14 cellular contexts compared by ENCODE assay signal in genomic region chr1:200275415-200275814, GRCh38.
DNase-seq lines count a peak whose midpoint lies in the region; ATAC-seq and TF ChIP-seq lines count a peak whose summit lies in the region.
"Had no signal": no experiment of that assay in that cellular context is flagged by ENCODE, and none has a peak within 500 bp of the region (broad histone marks: within the 10 kb centered on the region; RNA-seq: fewer than 3 reads in every experiment).

No MANE protein-coding gene starts in this region.

- H3K27ac ChIP-seq in right atrium auricular region: no peak overlapping the region
- H3K27ac ChIP-seq in hepatocyte: peak overlapping the region; percentile 33
- no peak overlapping the region for H3K27ac ChIP-seq in stomach

- WGBS in hepatocyte (ENCODE audit: low lambda C conversion rate, missing lambda C conversion rate): 15% methylated on average over 4 of the region's 4 CpGs
- WGBS in stomach, 5 donors: 14 to 51% (median 26%) methylated on average over 4 of the region's 4 CpGs

- H3K4me1 ChIP-seq in right atrium auricular region: no peaks in the 10 kb centered on the region
- peaks cover 25% of the 10 kb centered on the region for H3K4me1 ChIP-seq in hepatocyte (ENCODE audit: insufficient read depth)
- no peaks in the 10 kb centered on the region for H3K4me1 ChIP-seq in mucosa of descending colon (ENCODE audit: low read depth)
- peaks cover 0 to 10% (median 8%) of the 10 kb centered on the region in 4 donors for H3K4me1 ChIP-seq in stomach
- H3K4me1 ChIP-seq: HAP-1 had no signal

- H3K4me3 ChIP-seq in right atrium auricular region: no peak overlapping the region
- no peak overlapping the region for H3K4me3 ChIP-seq in hepatocyte
- no peak overlapping the region for H3K4me3 ChIP-seq in mucosa of descending colon
- H3K4me3 ChIP-seq in stomach: no peak overlapping the region
- H3K4me3 ChIP-seq: HAP-1 had no signal

- TF ChIP-seq CTCF in right atrium auricular region (IDR thresholded peaks at IDR 0.05) (no peak), hepatocyte (IDR thresholded peaks at IDR 0.05; ENCODE audit: poor library complexity) (no peak), mucosa of descending colon (IDR thresholded peaks at IDR 0.05) (no peak), stomach (IDR thresholded peaks at IDR 0.05) (no peak)

- no peaks in the 10 kb centered on the region for H3K27me3 ChIP-seq in right atrium auricular region
- no peaks in the 10 kb centered on the region for H3K27me3 ChIP-seq in hepatocyte
- H3K27me3 ChIP-seq in stomach: no peaks in the 10 kb centered on the region

- TF ChIP-seq EP300 in stomach (IDR thresholded peaks at IDR 0.05): no peak

- H3K36me3 ChIP-seq in right atrium auricular region: no peaks in the 10 kb centered on the region
- no peaks in the 10 kb centered on the region for H3K36me3 ChIP-seq in hepatocyte (replicated peaks; ENCODE audit: insufficient read depth, low read depth)
- no peaks in the 10 kb centered on the region for H3K36me3 ChIP-seq in mucosa of descending colon (ENCODE audit: low read depth)
- no peaks in the 10 kb centered on the region for H3K36me3 ChIP-seq in stomach
- H3K36me3 ChIP-seq: HAP-1 had no signal

- ATAC-seq in Right ventricle myocardium superior (ENCODE audit: poor library complexity) (peak; percentile 18), mucosa of descending colon (peak; percentile 49), GM21619 (IDR thresholded peaks at IDR 0.05; ENCODE audit: unreplicated experiment) (no peak)

- TF ChIP-seq POLR2A in stomach (IDR thresholded peaks at IDR 0.05): no peak

- no peaks in the 10 kb centered on the region for H3K9me3 ChIP-seq in right atrium auricular region
- no peaks in the 10 kb centered on the region for H3K9me3 ChIP-seq in hepatocyte (ENCODE audit: low read depth)
- H3K9me3 ChIP-seq in mucosa of descending colon: no peaks in the 10 kb centered on the region
- H3K9me3 ChIP-seq in stomach: no peaks in the 10 kb centered on the region
- H3K9me3 ChIP-seq: HAP-1 had no signal

- no peaks in the 10 kb centered on the region for H4K20me1 ChIP-seq in hepatocyte (ENCODE audit: insufficient read depth, poor library complexity, severe bottlenecking)

- no peak for DNase-seq in Right ventricle myocardium superior
- no peak for DNase-seq in right atrium auricular region (ENCODE audit: low spot score)
- peak; percentile 54 for DNase-seq in hepatocyte (ENCODE audit: low spot score)
- peak in 1 of 3 donors; percentile 10 for DNase-seq in mucosa of descending colon
- DNase-seq in inferior parietal cortex (ENCODE audit: extremely low spot score): no peak
- no peak for DNase-seq in stomach
- DNase-seq in stimulated activated naive CD4-positive, alpha-beta T cell treated with Interleukin-2 at 50 U/mL for 16 hours (lab: John Stamatoyannopoulos, UW): no peak
- DNase-seq: CD4-positive, alpha-beta memory T cell; MV-4-11; NCI-H2029; NCI-H2171; NCI-H446 had no signal

- no peaks in the 10 kb centered on the region for H3K79me2 ChIP-seq in hepatocyte

- H3K9me2 ChIP-seq in hepatocyte (replicated peaks; ENCODE audit: insufficient read depth): no peaks in the 10 kb centered on the region

- intact Hi-C loops in Right ventricle myocardium superior (cut with DNase I): no loop called here
- intact Hi-C loops in mucosa of descending colon (cut with DNase I, micrococcal nuclease): no loop called here
- intact Hi-C loops in stomach (cut with DNase I; ENCODE audit: low total_unique reads): no loop called here

- no peak overlapping the region for H2AFZ ChIP-seq in hepatocyte

- peak overlapping the region; percentile 50 for H3K4me2 ChIP-seq in hepatocyte
